1 cellular context compared by ENCODE assay signal in the genomic region with DNA sequence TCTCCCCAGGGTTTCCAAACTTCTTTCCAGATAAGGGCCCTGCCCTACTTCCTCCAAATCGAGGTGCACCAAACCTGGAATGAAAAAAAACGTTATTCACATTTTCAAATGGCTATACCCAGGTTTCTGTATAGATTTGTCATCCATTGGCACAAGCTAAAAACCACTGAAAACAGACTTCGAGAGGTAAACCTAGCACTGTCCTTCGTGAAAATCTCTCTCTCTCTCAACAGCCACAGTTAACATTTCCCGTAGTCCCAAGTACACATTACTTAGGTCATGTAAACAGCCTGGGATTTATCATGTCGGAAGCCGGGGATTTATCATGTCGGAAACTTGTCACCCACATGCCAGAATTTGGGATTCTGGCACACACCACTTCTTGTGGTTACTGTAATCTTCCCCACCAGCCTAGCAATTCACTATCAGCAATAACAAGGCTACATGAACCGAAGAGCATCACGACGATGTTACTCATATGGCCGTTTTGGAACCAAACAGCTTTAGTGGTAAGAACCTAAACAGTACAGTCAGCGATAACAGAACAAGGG.
A peak's percentile ranks its signal among the peaks of the same experiment; 100 is the strongest.
TF ChIP-seq lines count a peak whose summit lies in the region.

No MANE protein-coding gene starts in this region.

TF ChIP-seq in H1, 55 proteins besides CTCF, POLR2A, EP300 and RAD21:
- TF ChIP-seq KDM4A (IDR thresholded peaks at IDR 0.05; ENCODE audit: low read depth, low read length, severe bottlenecking) = no peak
- no peak for TF ChIP-seq TEAD4 (IDR thresholded peaks at IDR 0.05; ENCODE audit: low read depth, low read length)
- no peak for TF ChIP-seq CBX8 (IDR thresholded peaks at IDR 0.05; ENCODE audit: borderline replicate concordance, low read depth, low read length)
- TF ChIP-seq ASH2L (IDR thresholded peaks at IDR 0.05; ENCODE audit: low read length) = peak; percentile 13
- TF ChIP-seq CTBP2 (IDR thresholded peaks at IDR 0.05; ENCODE audit: borderline replicate concordance, insufficient read depth, insufficient read length, low read length) = no peak
- TF ChIP-seq HDAC2 (IDR thresholded peaks at IDR 0.05; ENCODE audit: borderline replicate concordance in 1 of 2, low read depth in 2 of 2, low read length in 2 of 2) = no peak
- TF ChIP-seq GABPA (IDR thresholded peaks at IDR 0.05; ENCODE audit: borderline replicate concordance, insufficient read depth, low read length) = no peak
- no peak for TF ChIP-seq BACH1 (IDR thresholded peaks at IDR 0.05; ENCODE audit: low read length)
- no peak for TF ChIP-seq HDAC6 (IDR thresholded peaks at IDR 0.05; ENCODE audit: low read depth, low read length)
- TF ChIP-seq SP4 (IDR thresholded peaks at IDR 0.05; ENCODE audit: low read length) = peak; percentile 1; the same call in 1 of the 2 replicates
- no peak for TF ChIP-seq CEBPB (IDR thresholded peaks at IDR 0.05; ENCODE audit: low read depth, low read length)
- TF ChIP-seq, protein P1, sequence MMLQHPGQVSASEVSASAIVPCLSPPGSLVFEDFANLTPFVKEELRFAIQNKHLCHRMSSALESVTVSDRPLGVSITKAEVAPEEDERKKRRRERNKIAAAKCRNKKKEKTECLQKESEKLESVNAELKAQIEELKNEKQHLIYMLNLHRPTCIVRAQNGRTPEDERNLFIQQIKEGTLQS (IDR thresholded peaks at IDR 0.05; ENCODE audit: insufficient read depth, low read depth, low read length) = no peak
- TF ChIP-seq, protein P2, sequence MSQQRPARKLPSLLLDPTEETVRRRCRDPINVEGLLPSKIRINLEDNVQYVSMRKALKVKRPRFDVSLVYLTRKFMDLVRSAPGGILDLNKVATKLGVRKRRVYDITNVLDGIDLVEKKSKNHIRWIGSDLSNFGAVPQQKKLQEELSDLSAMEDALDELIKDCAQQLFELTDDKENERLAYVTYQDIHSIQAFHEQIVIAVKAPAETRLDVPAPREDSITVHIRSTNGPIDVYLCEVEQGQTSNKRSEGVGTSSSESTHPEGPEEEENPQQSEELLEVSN (IDR thresholded peaks at IDR 0.05) = no peak
- no peak; the same call in 1 of the 2 replicates for TF ChIP-seq CHD2 (IDR thresholded peaks at IDR 0.05; ENCODE audit: low read length)
- TF ChIP-seq BRCA1 (IDR thresholded peaks at IDR 0.05; ENCODE audit: low read depth, low read length) = no peak
- no peak for TF ChIP-seq PHF8 (conservative IDR thresholded peaks at IDR 0.05; ENCODE audit: low read depth, low read length)
- no peak for TF ChIP-seq RXRA (IDR thresholded peaks at IDR 0.05; ENCODE audit: insufficient read depth, low read depth, low read length)
- TF ChIP-seq, protein P3, sequence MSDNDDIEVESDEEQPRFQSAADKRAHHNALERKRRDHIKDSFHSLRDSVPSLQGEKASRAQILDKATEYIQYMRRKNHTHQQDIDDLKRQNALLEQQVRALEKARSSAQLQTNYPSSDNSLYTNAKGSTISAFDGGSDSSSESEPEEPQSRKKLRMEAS (IDR thresholded peaks at IDR 0.05) = no peak
